ENCODE assay signal across 9 cellular contexts in genomic region chr1:225851810-225852209, GRCh38. TPM values are rescaled to one million over a fixed set of nuclear protein-coding genes. Genes with fewer than 3 reads are reported as not detected.
DNase-seq lines count a peak whose midpoint lies in the region; ATAC-seq, FAIRE-seq and TF ChIP-seq lines count a peak whose summit lies in the region.
"Had no signal": no experiment of that assay in that cellular context is flagged by ENCODE, and none has a peak within 500 bp of the region (broad histone marks: within the 10 kb centered on the region; RNA-seq: fewer than 3 reads in every experiment).

No MANE protein-coding gene starts in this region.

- peak; percentile 59 for ATAC-seq in GM21529 (IDR thresholded peaks at IDR 0.05; ENCODE audit: unreplicated experiment)

- no peaks in the 10 kb centered on the region for H3K79me2 ChIP-seq in Karpas-422 (ENCODE audit: low read length)

- H2AFZ ChIP-seq in Karpas-422 (ENCODE audit: low read length) = no peak overlapping the region

- H3K4me3 ChIP-seq in Karpas-422 (ENCODE audit: low read length) (no peak overlapping the region), prostate gland (no peak overlapping the region)

- H3K9ac ChIP-seq in Karpas-422 (ENCODE audit: low read length) = no peak overlapping the region

- H3K9me2 ChIP-seq in Karpas-422 (replicated peaks; ENCODE audit: insufficient read depth, low read length) = no peaks in the 10 kb centered on the region

- DNase-seq in GM18507 (ENCODE audit: extremely low spot score, insufficient read length, low read depth) (peak; percentile 40), Karpas-422 (peak; percentile 52), left kidney (ENCODE audit: low read depth, low spot score) (peak; percentile 64), hepatic stellate cell (ENCODE audit: low spot score) (no peak), prostate gland (ENCODE audit: low spot score) (no peak)
- no peak for DNase-seq in stimulated activated CD4-positive, alpha-beta T cell treated with anti-CD3 and anti-CD28 coated beads, Interleukin-12 subunit alpha, Interleukin-12 subunit beta, amount 100 ng/mL, for 4 hours
- DNase-seq in effector CD4-positive, alpha-beta T cell = no peak

- TF ChIP-seq POLR2A in prostate gland (IDR thresholded peaks at IDR 0.05) = no peak

- 52% methylated on average over 5 of the region's 5 CpGs for WGBS in prostate gland

- no peak overlapping the region for H3K4me2 ChIP-seq in Karpas-422 (ENCODE audit: low read depth, low read length, poor library complexity, severe bottlenecking)

- no peaks in the 10 kb centered on the region for H4K20me1 ChIP-seq in Karpas-422 (ENCODE audit: insufficient read depth, low read depth, low read length)

- FAIRE-seq in GM18507 (lab: Jason Lieb, UNC) = peak; percentile 78
- FAIRE-seq: endothelial cell of umbilical vein had no signal

- H3K36me3 ChIP-seq in Karpas-422 (ENCODE audit: insufficient read depth, low read length) = no peaks in the 10 kb centered on the region
- H3K36me3 ChIP-seq in prostate gland = peaks cover 0 to 2% of the 10 kb centered on the region in 2 donors

- H3K27ac ChIP-seq in Karpas-422 (ENCODE audit: low read length) (no peak overlapping the region), prostate gland (no peak overlapping the region)

- H3K4me1 ChIP-seq in Karpas-422 (ENCODE audit: low read length) (peaks cover 17% of the 10 kb centered on the region), prostate gland (replicated peaks) (no peaks in the 10 kb centered on the region)

- intact Hi-C loops in prostate gland (cut with DNase I) = no loop called here

- H3K9me3 ChIP-seq in Karpas-422 (ENCODE audit: low read length) (no peaks in the 10 kb centered on the region), prostate gland (no peaks in the 10 kb centered on the region)

- H3K27me3 ChIP-seq in Karpas-422 (ENCODE audit: low read length) (no peaks in the 10 kb centered on the region), prostate gland (replicated peaks; ENCODE audit: insufficient read depth) (no peaks in the 10 kb centered on the region)

- TF ChIP-seq CTCF in prostate gland (IDR thresholded peaks at IDR 0.05) = no peak

RNA-seq across cellular contexts. Expression of gene TMEM63A, which starts 30.4 kb away (rescaled TPM):
- total RNA-seq in Karpas-422 (2014; rRNA removed; shearing (Covaris generic); ENCODE audit: low replicate concordance) = 4.1 and 4.8 TPM in 2 replicates
- total RNA-seq in prostate gland = 100 to 1,000 TPM; 141 to 192 TPM

RNA-seq across cellular contexts. Expression of gene LEFTY1, which starts 37.1 kb away (rescaled TPM):
- total RNA-seq in Karpas-422 (2014; rRNA removed; shearing (Covaris generic); ENCODE audit: low replicate concordance) = 0.40 TPM in 1 of 2 replicates, not detected in the other
- 1 to 10 TPM; 1.7 to 2.0 TPM for total RNA-seq in prostate gland
- total RNA-seq: endothelial cell of umbilical vein had no signal

RNA-seq across cellular contexts. Expression of gene EPHX1, which starts 41.9 kb away (rescaled TPM):
- 0.63 and 3.2 TPM in 2 replicates for total RNA-seq in Karpas-422 (2014; rRNA removed; shearing (Covaris generic); ENCODE audit: low replicate concordance)
- 100 to 1,000 TPM; 151 to 232 TPM for total RNA-seq in prostate gland

Comparison
In these comparisons a context has a peak if more than half of its experiments do, and no peak if none do; other contexts are left out.
1. DNase-seq: peak in GM18507 (single experiment), Karpas-422 (single experiment) and left kidney (single experiment); none in hepatic stellate cell (single experiment), stimulated activated CD4-positive, alpha-beta T cell treated with anti-CD3 and anti-CD28 coated beads, Interleukin-12 subunit alpha, Interleukin-12 subunit beta, amount 100 ng/mL, for 4 hours (single experiment), effector CD4-positive, alpha-beta T cell (single experiment) and prostate gland (single experiment).
2. RNA of gene TMEM63A, which starts 30.4 kb away (total RNA-seq): 141 to 192 TPM in prostate gland; 4.1 to 4.8 TPM in Karpas-422; every median in the first group is over 10 times any median in the second.
3. RNA of gene EPHX1, which starts 41.9 kb away (total RNA-seq): 151 to 232 TPM in prostate gland; 0.63 to 3.2 TPM in Karpas-422; every median in the first group is over 10 times any median in the second.